Comparison of ENCODE assay signal across 13 cellular contexts in the genomic region with DNA sequence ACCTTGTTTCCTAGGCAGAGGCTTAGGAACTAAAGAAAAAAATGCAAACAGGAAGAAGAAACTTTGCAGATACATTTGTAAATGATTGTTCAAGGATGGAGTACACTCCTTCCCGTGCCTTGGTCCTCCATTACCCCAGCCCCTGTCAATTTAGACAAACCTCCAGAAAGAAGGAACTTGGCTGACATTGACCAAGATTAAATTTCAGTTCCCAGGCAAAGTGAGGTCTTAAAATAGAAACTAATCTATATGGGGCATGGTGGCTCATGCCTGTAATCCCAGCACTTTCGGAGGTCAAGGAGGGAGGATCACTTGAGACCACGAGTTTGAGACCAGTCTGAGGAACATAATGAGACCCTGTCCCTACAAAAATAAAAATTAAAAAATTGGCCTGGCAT.
"Had no signal": no experiment of that assay in that cellular context is flagged by ENCODE, and none has a peak within 500 bp of the region (broad histone marks: within the 10 kb centered on the region; RNA-seq: fewer than 3 reads in every experiment).

No MANE protein-coding gene starts in this region.

- ATAC-seq: activated naive CD8-positive, alpha-beta T cell treated with anti-CD3 and anti-CD28 coated beads, Interleukin-2, amount 50 U/mL, for 24 hours; stimulated activated memory B cell treated with anti-CD40 and anti-IgM and Interleukin-4, amounts not matched to agents 10 μg/mL and 1 μg/mL and 100 μg/mL, for 72 hours had no signal

- H3K9me3 Mint-ChIP-seq: activated naive CD4-positive, alpha-beta T cell treated with anti-CD3 and anti-CD28 coated beads for 36 hours; activated naive CD8-positive, alpha-beta T cell treated with anti-CD3 and anti-CD28 coated beads, Interleukin-2, amount 50 U/mL, for 24 hours; stimulated activated memory B cell treated with anti-CD40 and anti-IgM and Interleukin-4, amounts not matched to agents 10 μg/mL and 1 μg/mL and 100 μg/mL, for 72 hours had no signal

- H3K36me3 Mint-ChIP-seq: naive B cell; stimulated activated memory B cell treated with anti-CD40 and anti-IgM and Interleukin-4, amounts not matched to agents 10 μg/mL and 1 μg/mL and 100 μg/mL, for 72 hours had no signal

- H3K4me1 Mint-ChIP-seq: naive B cell; stimulated activated memory B cell treated with anti-CD40 and anti-IgM and Interleukin-4, amounts not matched to agents 10 μg/mL and 1 μg/mL and 100 μg/mL, for 72 hours had no signal

- H3K27ac Mint-ChIP-seq: activated naive CD4-positive, alpha-beta T cell treated with anti-CD3 and anti-CD28 coated beads for 36 hours; activated naive CD8-positive, alpha-beta T cell treated with anti-CD3 and anti-CD28 coated beads, Interleukin-2, amount 50 U/mL, for 24 hours; activated T-helper 2 cell treated with anti-CD3 and anti-CD28 coated beads, Interferon-gamma antibody, Interleukin-2, Interleukin-4, amounts not matched to agents 10 μg/mL and 5 μg/mL and 100 μg/mL, durations not matched to agents 14 hours and 24 hours and 36 hours; stimulated activated memory B cell treated with anti-CD40 and anti-IgM and Interleukin-4, amounts not matched to agents 10 μg/mL and 1 μg/mL and 100 μg/mL, for 72 hours had no signal

- DNase-seq: activated CD4-positive, alpha-beta T cell treated with anti-CD3 and anti-CD28 coated beads, Interleukin-2, amount 50 U/mL, for 48 hours; activated naive CD4-positive, alpha-beta T cell treated with anti-CD3 and anti-CD28 coated beads for 36 hours; activated naive CD8-positive, alpha-beta T cell treated with anti-CD3 and anti-CD28 coated beads, Interleukin-2, amount 50 U/mL, for 24 hours; aorta; erythroblast; islet precursor cell; naive B cell; retina; stimulated activated CD4-positive, alpha-beta T cell treated with anti-CD3 and anti-CD28 coated beads, Interleukin-2, amount 100 ng/mL, for 48 hours; T1000; WERI-Rb-1 had no signal

- H3K4me3 Mint-ChIP-seq: activated naive CD4-positive, alpha-beta T cell treated with anti-CD3 and anti-CD28 coated beads for 36 hours; activated naive CD8-positive, alpha-beta T cell treated with anti-CD3 and anti-CD28 coated beads, Interleukin-2, amount 50 U/mL, for 24 hours; naive B cell; stimulated activated memory B cell treated with anti-CD40 and anti-IgM and Interleukin-4, amounts not matched to agents 10 μg/mL and 1 μg/mL and 100 μg/mL, for 72 hours had no signal
